8 cellular contexts compared by ENCODE assay signal in the genomic region with DNA sequence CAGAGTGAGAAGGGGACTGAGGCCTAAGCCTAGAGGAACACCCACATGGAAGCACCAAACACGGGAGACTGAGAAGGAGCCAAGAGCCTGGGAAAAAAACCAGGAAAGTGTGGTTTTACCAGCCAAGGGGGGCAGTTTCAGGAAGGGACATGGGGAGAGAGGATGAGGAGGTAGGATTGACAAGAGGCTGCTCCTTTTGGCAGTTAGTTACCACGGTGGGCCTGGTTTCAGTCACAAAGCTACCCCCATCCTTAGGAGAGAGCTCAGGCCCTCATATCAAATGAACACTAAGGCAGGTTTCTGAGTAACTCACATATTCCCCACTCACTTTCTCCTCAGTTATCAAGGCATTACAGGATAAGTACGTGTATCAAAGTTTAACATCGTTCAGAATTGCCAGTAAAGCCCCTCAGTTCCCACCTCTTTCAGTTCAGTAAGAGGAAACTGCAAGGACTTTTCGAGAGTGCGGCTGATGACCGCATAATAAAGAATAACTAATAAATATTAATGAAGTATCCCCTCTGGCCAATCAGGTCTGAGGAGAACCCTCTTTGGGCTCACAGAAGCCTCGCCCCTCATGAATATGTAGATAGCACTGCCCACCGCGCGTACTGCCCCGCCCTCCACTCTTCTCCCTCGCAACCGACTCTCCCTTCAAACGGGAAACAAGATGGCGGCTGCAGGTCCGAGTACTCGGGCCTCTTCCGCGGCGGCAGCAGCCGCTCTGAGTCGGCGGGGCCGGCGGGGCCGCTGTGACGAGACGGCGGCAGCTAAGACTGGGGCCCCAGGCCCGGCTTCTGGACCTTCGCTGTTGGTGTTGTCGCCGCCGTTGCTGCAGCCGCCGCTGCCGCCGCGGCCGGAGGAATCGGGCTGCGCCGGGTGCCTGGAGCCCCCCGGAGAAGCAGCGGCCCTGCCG. TPM values are rescaled to one million over a fixed set of nuclear protein-coding genes. Genes with fewer than 3 reads are reported as not detected.
A peak's percentile ranks its signal among the peaks of the same experiment; 100 is the strongest.
DNase-seq lines count a peak whose midpoint lies in the region; ATAC-seq, FAIRE-seq and TF ChIP-seq lines count a peak whose summit lies in the region.

A gene with protein sequence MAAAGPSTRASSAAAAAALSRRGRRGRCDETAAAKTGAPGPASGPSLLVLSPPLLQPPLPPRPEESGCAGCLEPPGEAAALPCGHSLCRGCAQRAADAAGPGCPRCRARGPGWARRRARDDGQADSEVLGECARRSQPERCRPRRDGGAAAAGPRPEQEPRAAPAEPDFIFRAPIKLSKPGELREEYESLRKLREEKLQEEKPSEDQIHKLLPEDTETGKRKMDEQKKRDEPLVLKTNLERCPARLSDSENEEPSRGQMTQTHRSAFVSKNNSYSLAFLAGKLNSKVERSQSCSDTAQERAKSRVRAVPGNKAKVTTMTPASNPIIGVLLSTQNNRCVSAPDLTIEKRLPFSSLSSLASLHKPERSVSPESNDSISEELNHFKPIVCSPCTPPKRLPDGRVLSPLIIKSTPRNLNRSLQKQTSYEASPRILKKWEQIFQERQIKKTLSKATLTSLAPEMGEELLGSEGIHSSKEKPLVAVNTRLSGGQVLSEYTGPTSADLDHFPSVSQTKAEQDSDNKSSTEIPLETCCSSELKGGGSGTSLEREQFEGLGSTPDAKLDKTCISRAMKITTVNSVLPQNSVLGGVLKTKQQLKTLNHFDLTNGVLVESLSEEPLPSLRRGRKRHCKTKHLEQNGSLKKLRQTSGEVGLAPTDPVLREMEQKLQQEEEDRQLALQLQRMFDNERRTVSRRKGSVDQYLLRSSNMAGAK (plus strand): TSS at position 639 of the 916 bp plus-strand sequence. CDS start 32 bp downstream, at position 671.

- CTCF ChIA-PET in AG04449 (lab: Yijun Ruan, JAX) = interaction anchor here (0.8 to 3.6 kb wide), 8 partner anchors 9 to 295 kb away, joined by 3 to 37 read pairs (median 4); no protein-coding TSS in a partner anchor

- peak within 1 kb of the TSS; percentile 91 to 98 (median 96) for H3K4me3 Mint-ChIP-seq in immature natural killer cell

- no peaks in the 10 kb centered on the region for H3K27me3 ChIP-seq in bronchial epithelial cell (ENCODE audit: control insufficient read depth, insufficient read depth, low read length)

- TF ChIP-seq CTCF in AG04449 (IDR thresholded peaks at IDR 0.05; ENCODE audit: insufficient read depth, low read length, missing control alignments) (no peak), WI38 (IDR thresholded peaks at IDR 0.05; ENCODE audit: low read depth, low read length) (no peak), bronchial epithelial cell (IDR thresholded peaks at IDR 0.05; ENCODE audit: insufficient read depth, low read length, severe bottlenecking) (no peak)

- H3K4me3 ChIP-seq in AG04449 (ENCODE audit: low read depth, low read length) = peak within 1 kb of the TSS; percentile 73
- H3K4me3 ChIP-seq in WI38 (ENCODE audit: low read depth, low read length) = peak within 1 kb of the TSS; percentile 73
- peak within 1 kb of the TSS; percentile 63 for H3K4me3 ChIP-seq in bronchial epithelial cell (ENCODE audit: low read depth, low read length)

- H3K36me3 Mint-ChIP-seq in immature natural killer cell = peaks cover 0 to 3% (median 0%) of the 10 kb centered on the region in 3 donors

- H3K9me3 Mint-ChIP-seq in immature natural killer cell = no peaks in the 10 kb centered on the region

- peak; percentile 79 for DNase-seq in AG04449 (ENCODE audit: low read depth, low spot score)
- DNase-seq in NCI-H2227 treated with DMSO at 0.1 percent for 48 hours (lab: John Stamatoyannopoulos, UW) = peak; percentile 96
- DNase-seq in bronchial epithelial cell (ENCODE audit: low read depth) = peak; percentile 92
- DNase-seq in immature natural killer cell = peak; percentile 90
- DNase-seq in smooth muscle cell of the brain vasculature (ENCODE audit: low read depth, low spot score) = peak; percentile 86

- ATAC-seq in GM18907 (IDR thresholded peaks at IDR 0.05; ENCODE audit: unreplicated experiment) (peak; percentile 97), HG03159 (IDR thresholded peaks at IDR 0.05; ENCODE audit: unreplicated experiment) (peak; percentile 97)

- H3K27me3 Mint-ChIP-seq in immature natural killer cell (ENCODE audit: low read depth in 3 of 3) = peaks cover 1 to 7% (median 4%) of the 10 kb centered on the region in 3 donors

- H3K4me1 Mint-ChIP-seq in immature natural killer cell = peaks cover 29 to 42% of the 10 kb centered on the region in 2 donors

- POLR2A ChIA-PET in AG04449 (lab: Yijun Ruan, JAX) = interaction anchor here (0.6 kb wide), 1 partner anchor 1639 kb away, joined by 3 read pairs; no protein-coding TSS in a partner anchor

- FAIRE-seq in bronchial epithelial cell (lab: Jason Lieb, UNC) = no peak

- peak within 1 kb of the TSS; percentile 88 to 97 (median 96) for H3K27ac Mint-ChIP-seq in immature natural killer cell

- no peaks in the 10 kb centered on the region for H3K36me3 ChIP-seq in bronchial epithelial cell (ENCODE audit: control insufficient read depth, insufficient read depth, low read length)

RNA-seq across cellular contexts. Expression of the gene that starts here (rescaled TPM):
- total RNA-seq in bronchial epithelial cell = 12.6 and 16.4 TPM in 2 replicates
- polyA plus RNA-seq in immature natural killer cell = 1 to 10 TPM in 2 of 3 donors, under 1 TPM in 1; 0.21 to 2.2 (median 1.6) TPM

Comparison
In these comparisons a context has a peak if more than half of its experiments do, and no peak if none do; other contexts are left out.
1. Peak in every context shown above with its lines: DNase-seq, ATAC-seq and H3K4me3 ChIP-seq.